Comparison of ENCODE assay signal across 1 cellular context in the genomic region with DNA sequence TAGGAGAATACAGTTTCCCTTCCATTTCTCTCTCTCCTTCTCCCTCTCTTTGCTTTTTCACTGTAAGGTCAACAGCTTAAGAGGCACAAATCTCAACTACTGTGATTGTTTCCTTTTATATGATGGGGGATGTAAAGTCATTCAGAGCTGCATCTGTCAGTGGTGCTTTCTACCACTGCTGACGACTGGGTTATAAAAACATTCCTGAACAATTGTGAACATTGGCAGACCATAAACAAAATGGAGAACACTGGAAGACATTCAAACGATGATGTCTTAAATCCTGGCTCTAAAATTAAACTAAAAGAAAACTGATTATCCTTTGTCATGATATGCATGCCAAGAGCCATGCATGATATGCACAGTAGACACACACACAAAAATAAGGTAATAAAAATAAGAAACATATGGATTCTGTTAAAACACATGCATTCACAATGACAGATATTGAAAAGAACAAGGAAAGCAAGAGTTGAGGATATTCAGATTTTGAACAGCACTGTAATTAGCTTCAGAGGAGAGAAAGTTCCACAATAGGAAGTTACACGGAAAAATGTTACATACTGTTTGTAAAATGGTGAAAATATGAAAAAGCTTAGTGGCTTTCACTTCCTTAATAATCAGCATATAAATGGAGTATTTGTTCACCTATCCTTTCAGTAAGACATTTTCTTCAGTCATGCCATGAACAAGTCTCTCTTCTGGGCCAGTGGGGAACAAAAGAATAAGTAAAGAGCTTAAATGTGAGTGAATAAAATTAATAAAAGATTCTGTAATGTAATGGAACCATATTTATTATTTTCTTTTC.
TF ChIP-seq lines count a peak whose summit lies in the region.

No MANE protein-coding gene starts in this region.

TF ChIP-seq in GM23338, 12 proteins besides CTCF, POLR2A, EP300 and RAD21 (continued from another document):
- TF ChIP-seq, protein P1, sequence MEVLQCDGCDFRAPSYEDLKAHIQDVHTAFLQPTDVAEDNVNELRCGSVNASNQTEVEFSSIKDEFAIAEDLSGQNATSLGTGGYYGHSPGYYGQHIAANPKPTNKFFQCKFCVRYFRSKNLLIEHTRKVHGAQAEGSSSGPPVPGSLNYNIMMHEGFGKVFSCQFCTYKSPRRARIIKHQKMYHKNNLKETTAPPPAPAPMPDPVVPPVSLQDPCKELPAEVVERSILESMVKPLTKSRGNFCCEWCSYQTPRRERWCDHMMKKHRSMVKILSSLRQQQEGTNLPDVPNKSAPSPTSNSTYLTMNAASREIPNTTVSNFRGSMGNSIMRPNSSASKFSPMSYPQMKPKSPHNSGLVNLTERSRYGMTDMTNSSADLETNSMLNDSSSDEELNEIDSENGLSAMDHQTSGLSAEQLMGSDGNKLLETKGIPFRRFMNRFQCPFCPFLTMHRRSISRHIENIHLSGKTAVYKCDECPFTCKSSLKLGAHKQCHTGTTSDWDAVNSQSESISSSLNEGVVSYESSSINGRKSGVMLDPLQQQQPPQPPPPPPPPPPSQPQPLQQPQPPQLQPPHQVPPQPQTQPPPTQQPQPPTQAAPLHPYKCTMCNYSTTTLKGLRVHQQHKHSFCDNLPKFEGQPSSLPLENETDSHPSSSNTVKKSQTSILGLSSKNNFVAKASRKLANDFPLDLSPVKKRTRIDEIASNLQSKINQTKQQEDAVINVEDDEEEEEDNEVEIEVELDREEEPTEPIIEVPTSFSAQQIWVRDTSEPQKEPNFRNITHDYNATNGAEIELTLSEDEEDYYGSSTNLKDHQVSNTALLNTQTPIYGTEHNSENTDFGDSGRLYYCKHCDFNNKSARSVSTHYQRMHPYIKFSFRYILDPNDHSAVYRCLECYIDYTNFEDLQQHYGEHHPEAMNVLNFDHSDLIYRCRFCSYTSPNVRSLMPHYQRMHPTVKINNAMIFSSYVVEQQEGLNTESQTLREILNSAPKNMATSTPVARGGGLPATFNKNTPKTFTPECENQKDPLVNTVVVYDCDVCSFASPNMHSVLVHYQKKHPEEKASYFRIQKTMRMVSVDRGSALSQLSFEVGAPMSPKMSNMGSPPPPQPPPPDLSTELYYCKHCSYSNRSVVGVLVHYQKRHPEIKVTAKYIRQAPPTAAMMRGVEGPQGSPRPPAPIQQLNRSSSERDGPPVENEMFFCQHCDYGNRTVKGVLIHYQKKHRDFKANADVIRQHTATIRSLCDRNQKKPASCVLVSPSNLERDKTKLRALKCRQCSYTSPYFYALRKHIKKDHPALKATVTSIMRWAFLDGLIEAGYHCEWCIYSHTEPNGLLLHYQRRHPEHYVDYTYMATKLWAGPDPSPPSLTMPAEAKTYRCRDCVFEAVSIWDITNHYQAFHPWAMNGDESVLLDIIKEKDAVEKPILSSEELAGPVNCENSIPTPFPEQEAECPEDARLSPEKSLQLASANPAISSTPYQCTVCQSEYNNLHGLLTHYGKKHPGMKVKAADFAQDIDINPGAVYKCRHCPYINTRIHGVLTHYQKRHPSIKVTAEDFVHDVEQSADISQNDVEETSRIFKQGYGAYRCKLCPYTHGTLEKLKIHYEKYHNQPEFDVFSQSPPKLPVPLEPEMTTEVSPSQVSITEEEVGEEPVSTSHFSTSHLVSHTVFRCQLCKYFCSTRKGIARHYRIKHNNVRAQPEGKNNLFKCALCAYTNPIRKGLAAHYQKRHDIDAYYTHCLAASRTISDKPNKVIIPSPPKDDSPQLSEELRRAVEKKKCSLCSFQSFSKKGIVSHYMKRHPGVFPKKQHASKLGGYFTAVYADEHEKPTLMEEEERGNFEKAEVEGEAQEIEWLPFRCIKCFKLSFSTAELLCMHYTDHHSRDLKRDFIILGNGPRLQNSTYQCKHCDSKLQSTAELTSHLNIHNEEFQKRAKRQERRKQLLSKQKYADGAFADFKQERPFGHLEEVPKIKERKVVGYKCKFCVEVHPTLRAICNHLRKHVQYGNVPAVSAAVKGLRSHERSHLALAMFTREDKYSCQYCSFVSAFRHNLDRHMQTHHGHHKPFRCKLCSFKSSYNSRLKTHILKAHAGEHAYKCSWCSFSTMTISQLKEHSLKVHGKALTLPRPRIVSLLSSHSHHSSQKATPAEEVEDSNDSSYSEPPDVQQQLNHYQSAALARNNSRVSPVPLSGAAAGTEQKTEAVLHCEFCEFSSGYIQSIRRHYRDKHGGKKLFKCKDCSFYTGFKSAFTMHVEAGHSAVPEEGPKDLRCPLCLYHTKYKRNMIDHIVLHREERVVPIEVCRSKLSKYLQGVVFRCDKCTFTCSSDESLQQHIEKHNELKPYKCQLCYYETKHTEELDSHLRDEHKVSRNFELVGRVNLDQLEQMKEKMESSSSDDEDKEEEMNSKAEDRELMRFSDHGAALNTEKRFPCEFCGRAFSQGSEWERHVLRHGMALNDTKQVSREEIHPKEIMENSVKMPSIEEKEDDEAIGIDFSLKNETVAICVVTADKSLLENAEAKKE (CRISPR knock-in tag; IDR thresholded peaks at IDR 0.05), result no peak
- TF ChIP-seq POLR2AphosphoS5 (IDR thresholded peaks at IDR 0.05; ENCODE audit: low read depth) (no peak), JUNB (IDR thresholded peaks at IDR 0.05; ENCODE audit: unreplicated experiment) (no peak)
